Comparison of ENCODE assay signal across 8 cellular contexts in the genomic region with DNA sequence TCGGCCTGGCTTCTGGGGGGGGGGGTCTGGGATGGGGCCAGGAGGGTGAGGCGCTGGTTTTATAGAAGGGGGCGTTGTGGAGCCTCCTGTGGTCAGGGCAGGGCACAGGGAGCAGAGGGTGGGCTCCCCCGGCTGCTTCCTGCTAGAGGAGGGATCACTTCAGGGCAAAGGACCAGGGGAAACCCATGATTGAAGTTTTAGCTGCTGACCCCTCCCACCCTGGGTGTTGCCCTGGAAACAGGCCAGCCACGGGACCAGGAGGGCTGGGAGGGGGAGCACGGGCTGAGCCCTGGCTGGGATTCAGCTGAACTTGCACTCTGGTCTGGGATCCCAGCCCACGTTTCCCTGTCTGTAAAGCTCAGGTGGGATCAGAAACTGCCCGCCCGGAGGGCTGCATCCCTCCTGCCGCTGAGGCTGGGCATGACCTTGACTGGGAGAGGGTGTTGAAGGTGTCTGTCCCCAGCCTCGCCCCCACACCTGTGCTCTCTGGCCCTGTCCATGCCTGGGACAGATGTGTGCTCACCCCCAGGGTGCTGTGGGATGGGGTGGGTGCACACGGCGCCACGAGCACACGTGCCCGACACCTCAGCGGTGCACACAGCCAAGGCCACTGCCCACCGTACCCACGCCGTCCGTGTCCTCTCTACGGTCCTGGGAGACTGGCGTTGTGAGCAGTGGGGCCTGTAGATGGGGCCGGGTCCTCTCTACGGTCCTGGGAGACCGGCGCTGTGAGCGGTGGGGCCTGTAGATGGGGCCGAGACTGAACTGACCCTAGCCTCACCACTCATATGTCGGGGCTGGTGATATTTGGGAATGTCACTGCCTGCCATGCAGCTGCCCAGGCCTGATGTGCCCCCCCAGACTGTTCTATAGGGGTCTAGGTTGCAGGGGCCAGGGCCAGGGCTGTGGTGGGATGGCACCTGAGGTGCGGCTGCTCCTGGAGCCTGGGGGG. TPM values are rescaled to one million over a fixed set of nuclear protein-coding genes. Genes with fewer than 3 reads are reported as not detected.
A peak's percentile ranks its signal among the peaks of the same experiment; 100 is the strongest.
DNase-seq lines count a peak whose midpoint lies in the region; ATAC-seq lines count a peak whose summit lies in the region.

No MANE protein-coding gene starts in this region.

- peaks cover 9% of the 10 kb centered on the region for H3K27me3 Mint-ChIP-seq in activated CD4-positive, alpha-beta memory T cell treated with anti-CD3 and anti-CD28 coated beads for 36 hours
- H3K27me3 Mint-ChIP-seq in activated CD4-positive, alpha-beta memory T cell treated with anti-CD3 and anti-CD28 coated beads, Interleukin-2, amount 10 ng/mL, durations not matched to agents 7 days and 5 days = peaks cover 8% of the 10 kb centered on the region
- H3K27me3 Mint-ChIP-seq in naive thymus-derived CD8-positive, alpha-beta T cell = peaks cover 0 to 7% (median 0%) of the 10 kb centered on the region in 5 donors

- intact Hi-C loops in activated CD4-positive, alpha-beta memory T cell treated with anti-CD3 and anti-CD28 coated beads for 36 hours (cut with micrococcal nuclease) = loop anchor here (5.0 kb wide), 1 partner anchor 82 kb away; a partner anchor contains a TSS

- POLR2A ChIA-PET in activated CD4-positive, alpha-beta memory T cell treated with anti-CD3 and anti-CD28 coated beads for 36 hours (lab: Charles Lee) = no interaction called here
- POLR2A ChIA-PET in activated CD4-positive, alpha-beta memory T cell treated with anti-CD3 and anti-CD28 coated beads, Interleukin-2, amount 10 ng/mL, durations not matched to agents 7 days and 5 days (lab: Charles Lee) = no interaction called here
- POLR2A ChIA-PET in naive thymus-derived CD8-positive, alpha-beta T cell (lab: Charles Lee) = interaction anchor here (0.8 to 6.2 kb wide), 5 partner anchors 8 to 35 kb away, joined by 4 to 92 read pairs (median 4); a partner anchor contains a TSS

- H3K9me3 Mint-ChIP-seq in activated CD4-positive, alpha-beta memory T cell treated with anti-CD3 and anti-CD28 coated beads for 36 hours = no peaks in the 10 kb centered on the region
- H3K9me3 Mint-ChIP-seq in activated CD4-positive, alpha-beta memory T cell treated with anti-CD3 and anti-CD28 coated beads, Interleukin-2, amount 10 ng/mL, durations not matched to agents 7 days and 5 days = no peaks in the 10 kb centered on the region
- H3K9me3 Mint-ChIP-seq in naive thymus-derived CD8-positive, alpha-beta T cell = no peaks in the 10 kb centered on the region

- H3K36me3 Mint-ChIP-seq in activated CD4-positive, alpha-beta memory T cell treated with anti-CD3 and anti-CD28 coated beads for 36 hours = peaks cover 3% of the 10 kb centered on the region
- peaks cover 5% of the 10 kb centered on the region for H3K36me3 Mint-ChIP-seq in activated CD4-positive, alpha-beta memory T cell treated with anti-CD3 and anti-CD28 coated beads, Interleukin-2, amount 10 ng/mL, durations not matched to agents 7 days and 5 days (ENCODE audit: low read depth)
- peaks cover 0 to 3% (median 0%) of the 10 kb centered on the region in 3 donors for H3K36me3 Mint-ChIP-seq in naive thymus-derived CD8-positive, alpha-beta T cell

- ATAC-seq in naive thymus-derived CD8-positive, alpha-beta T cell = peak in 1 of 2 donors; percentile 24

- peaks cover 26% of the 10 kb centered on the region for H3K4me1 Mint-ChIP-seq in activated CD4-positive, alpha-beta memory T cell treated with anti-CD3 and anti-CD28 coated beads for 36 hours (ENCODE audit: low read depth)
- H3K4me1 Mint-ChIP-seq in activated CD4-positive, alpha-beta memory T cell treated with anti-CD3 and anti-CD28 coated beads, Interleukin-2, amount 10 ng/mL, durations not matched to agents 7 days and 5 days = peaks cover 30% of the 10 kb centered on the region
- H3K4me1 Mint-ChIP-seq in naive thymus-derived CD8-positive, alpha-beta T cell = peaks cover 14 to 45% (median 40%) of the 10 kb centered on the region in 4 donors

- H3K4me3 Mint-ChIP-seq in activated CD4-positive, alpha-beta memory T cell treated with anti-CD3 and anti-CD28 coated beads for 36 hours = no peak overlapping the region
- H3K4me3 Mint-ChIP-seq in activated CD4-positive, alpha-beta memory T cell treated with anti-CD3 and anti-CD28 coated beads, Interleukin-2, amount 10 ng/mL, durations not matched to agents 7 days and 5 days = no peak overlapping the region
- peak overlapping the region in 9 of 10 donors; percentile 9 to 80 (median 54) for H3K4me3 Mint-ChIP-seq in naive thymus-derived CD8-positive, alpha-beta T cell

- CTCF ChIA-PET in activated CD4-positive, alpha-beta memory T cell treated with anti-CD3 and anti-CD28 coated beads for 36 hours (lab: Charles Lee) = interaction anchor here (2.6 kb wide), 1 partner anchor 206 kb away, joined by 11 read pairs; no protein-coding TSS in a partner anchor
- CTCF ChIA-PET in activated CD4-positive, alpha-beta memory T cell treated with anti-CD3 and anti-CD28 coated beads, Interleukin-2, amount 10 ng/mL, durations not matched to agents 7 days and 5 days (lab: Charles Lee) = no interaction called here

- H3K27ac Mint-ChIP-seq in activated CD4-positive, alpha-beta memory T cell treated with anti-CD3 and anti-CD28 coated beads for 36 hours = no peak overlapping the region
- no peak overlapping the region for H3K27ac Mint-ChIP-seq in activated CD4-positive, alpha-beta memory T cell treated with anti-CD3 and anti-CD28 coated beads, Interleukin-2, amount 10 ng/mL, durations not matched to agents 7 days and 5 days
- H3K27ac Mint-ChIP-seq in naive thymus-derived CD8-positive, alpha-beta T cell = peak overlapping the region in 5 of 10 donors; percentile 20 to 59 (median 44)

- DNase-seq in activated CD4-positive, alpha-beta memory T cell treated with anti-CD3 and anti-CD28 coated beads for 36 hours = peak; percentile 26
- DNase-seq in activated CD4-positive, alpha-beta memory T cell treated with anti-CD3 and anti-CD28 coated beads, Interleukin-2, amount 10 ng/mL, durations not matched to agents 7 days and 5 days = no peak
- DNase-seq in UCSD-AML1 (lab: John Stamatoyannopoulos, UW; ENCODE audit: unreplicated experiment) (peak; percentile 76), fibroblast of peridontal ligament (ENCODE audit: extremely low read depth) (peak; percentile 97), SHP77 treated with DMSO at 0.1 percent for 48 hours (lab: John Stamatoyannopoulos, UW) (no peak), activated gamma-delta T cell treated with Interleukin-2 at 50 U/mL for 16 hours (no peak)
- peak in 3 of 10 donors; percentile 51 to 63 (median 56) for DNase-seq in naive thymus-derived CD8-positive, alpha-beta T cell
- DNase-seq in activated T-cell treated with anti-CD3 and anti-CD28 coated beads, Interleukin-2, amount 50 U/mL, for 48 hours = no peak

RNA-seq across cellular contexts. Expression of a gene that starts 2.3 kb away (rescaled TPM):
- 1 to 10 TPM; 5.2 to 5.3 TPM for total RNA-seq in activated CD4-positive, alpha-beta memory T cell treated with anti-CD3 and anti-CD28 coated beads for 36 hours
- 1 to 10 TPM; 4.4 to 4.5 TPM for total RNA-seq in activated CD4-positive, alpha-beta memory T cell treated with anti-CD3 and anti-CD28 coated beads, Interleukin-2, amount 10 ng/mL, durations not matched to agents 7 days and 5 days
- 1 to 10 TPM; 6.0 to 8.9 TPM for total RNA-seq in naive thymus-derived CD8-positive, alpha-beta T cell
- 10 to 100 TPM in 1 of 3 donors, 1 to 10 TPM in 2; 7.2 to 12.8 (median 8.3) TPM for polyA plus RNA-seq in naive thymus-derived CD8-positive, alpha-beta T cell

RNA-seq across cellular contexts. Expression of a gene that starts 2.6 kb away (rescaled TPM):
- 10 to 100 TPM; 70.4 to 74.0 TPM for total RNA-seq in activated CD4-positive, alpha-beta memory T cell treated with anti-CD3 and anti-CD28 coated beads for 36 hours
- 10 to 100 TPM; 59.3 to 61.5 TPM for total RNA-seq in activated CD4-positive, alpha-beta memory T cell treated with anti-CD3 and anti-CD28 coated beads, Interleukin-2, amount 10 ng/mL, durations not matched to agents 7 days and 5 days
- total RNA-seq in naive thymus-derived CD8-positive, alpha-beta T cell = 10 to 100 TPM; 50.3 to 50.6 TPM
- polyA plus RNA-seq in naive thymus-derived CD8-positive, alpha-beta T cell = 100 to 1,000 TPM in 1 of 3 donors, 10 to 100 TPM in 2; 96.5 to 102 (median 99.7) TPM

RNA-seq across cellular contexts. Expression of a gene that starts 12.2 kb away (rescaled TPM):
- total RNA-seq in activated CD4-positive, alpha-beta memory T cell treated with anti-CD3 and anti-CD28 coated beads for 36 hours = 10 to 100 TPM; 40.2 to 40.9 TPM
- total RNA-seq in activated CD4-positive, alpha-beta memory T cell treated with anti-CD3 and anti-CD28 coated beads, Interleukin-2, amount 10 ng/mL, durations not matched to agents 7 days and 5 days = 10 to 100 TPM; 28.0 to 28.6 TPM
- total RNA-seq in naive thymus-derived CD8-positive, alpha-beta T cell = 10 to 100 TPM; 20.8 to 24.3 TPM
- 10 to 100 TPM in 2 of 3 donors, 1 to 10 TPM in 1; 9.4 to 11.2 (median 10.2) TPM for polyA plus RNA-seq in naive thymus-derived CD8-positive, alpha-beta T cell

RNA-seq across cellular contexts. Expression of a gene that starts 17.2 kb away (rescaled TPM):
- total RNA-seq in activated CD4-positive, alpha-beta memory T cell treated with anti-CD3 and anti-CD28 coated beads for 36 hours = 1 to 10 TPM; 1.8 to 2.3 TPM
- 10 to 100 TPM; 12.7 to 13.7 TPM for total RNA-seq in activated CD4-positive, alpha-beta memory T cell treated with anti-CD3 and anti-CD28 coated beads, Interleukin-2, amount 10 ng/mL, durations not matched to agents 7 days and 5 days
- under 1 TPM; 0.60 to 0.85 TPM for total RNA-seq in naive thymus-derived CD8-positive, alpha-beta T cell
- polyA plus RNA-seq in naive thymus-derived CD8-positive, alpha-beta T cell = under 1 TPM in 1 of 3 donors, not detected in 2; 0.18 TPM

RNA-seq across cellular contexts. Expression of a gene that starts 26.3 kb away (rescaled TPM):
- total RNA-seq in activated CD4-positive, alpha-beta memory T cell treated with anti-CD3 and anti-CD28 coated beads for 36 hours = 10 to 100 TPM; 33.2 to 35.0 TPM
- total RNA-seq in activated CD4-positive, alpha-beta memory T cell treated with anti-CD3 and anti-CD28 coated beads, Interleukin-2, amount 10 ng/mL, durations not matched to agents 7 days and 5 days = 10 to 100 TPM; 66.8 to 70.9 TPM
- 100 to 1,000 TPM; 248 to 251 TPM for total RNA-seq in naive thymus-derived CD8-positive, alpha-beta T cell
- polyA plus RNA-seq in naive thymus-derived CD8-positive, alpha-beta T cell = 10 to 100 TPM; 20.5 to 42.7 (median 31.5) TPM

Comparison
In these comparisons a context has a peak if more than half of its experiments do, and no peak if none do; other contexts are left out.
1. DNase-seq: peak in activated CD4-positive, alpha-beta memory T cell treated with anti-CD3 and anti-CD28 coated beads for 36 hours (single experiment), UCSD-AML1 (single experiment) and fibroblast of peridontal ligament (single experiment); none in activated CD4-positive, alpha-beta memory T cell treated with anti-CD3 and anti-CD28 coated beads, Interleukin-2, amount 10 ng/mL, durations not matched to agents 7 days and 5 days (single experiment), SHP77 treated with DMSO at 0.1 percent for 48 hours (single experiment), activated T-cell treated with anti-CD3 and anti-CD28 coated beads, Interleukin-2, amount 50 U/mL, for 48 hours (0 of 2) and activated gamma-delta T cell treated with Interleukin-2 at 50 U/mL for 16 hours (single experiment).
2. H3K4me3 Mint-ChIP-seq: peak in naive thymus-derived CD8-positive, alpha-beta T cell (9 of 10); none in activated CD4-positive, alpha-beta memory T cell treated with anti-CD3 and anti-CD28 coated beads for 36 hours (single experiment) and activated CD4-positive, alpha-beta memory T cell treated with anti-CD3 and anti-CD28 coated beads, Interleukin-2, amount 10 ng/mL, durations not matched to agents 7 days and 5 days (single experiment).